18 cellular contexts compared by ENCODE assay signal in the genomic region with DNA sequence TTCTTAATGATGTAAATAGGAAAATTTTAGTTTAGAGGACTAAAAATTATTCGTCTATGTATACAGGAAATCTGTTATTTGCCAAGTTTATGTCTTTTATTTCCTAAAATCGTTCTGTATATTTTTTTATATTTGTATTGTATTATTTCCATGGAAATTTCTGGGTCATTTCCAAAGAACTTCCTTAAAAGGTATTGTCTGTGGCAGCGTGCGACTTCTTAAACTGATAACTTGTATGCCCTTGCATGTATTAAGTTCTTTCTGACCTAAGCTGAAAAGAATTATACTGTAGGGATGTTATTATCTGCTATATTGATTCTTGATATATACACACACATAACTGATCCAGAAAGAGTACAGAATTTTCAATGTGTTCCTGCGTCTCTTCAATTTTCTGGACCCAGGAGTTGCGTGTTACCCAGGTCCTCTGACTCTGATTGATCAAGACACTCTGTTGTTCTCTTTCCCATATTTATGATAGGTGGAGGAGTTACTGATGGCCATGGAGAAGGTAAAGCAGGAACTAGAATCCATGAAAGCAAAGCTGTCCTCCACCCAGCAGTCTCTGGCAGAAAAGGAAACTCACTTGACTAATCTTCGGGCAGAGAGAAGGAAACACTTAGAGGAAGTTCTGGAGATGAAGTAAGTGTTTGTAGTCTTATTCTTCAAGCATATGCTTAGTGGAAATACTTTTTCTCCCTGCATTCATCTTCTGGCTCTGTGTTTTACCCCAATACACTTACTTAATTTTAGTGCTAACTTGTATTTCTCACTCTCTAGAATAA.
DNase-seq lines count a peak whose midpoint lies in the region; TF ChIP-seq lines count a peak whose summit lies in the region.
"Had no signal": no experiment of that assay in that cellular context is flagged by ENCODE, and none has a peak within 500 bp of the region (broad histone marks: within the 10 kb centered on the region; RNA-seq: fewer than 3 reads in every experiment).

No MANE protein-coding gene starts in this region.

- H3K4ac ChIP-seq in mesenchymal stem cell (ENCODE audit: low read depth in 1 of 2, low read length in 2 of 2), result no peak overlapping the region

- H3K27ac ChIP-seq in fibroblast of lung (ENCODE audit: insufficient read depth, low read length) (no peak overlapping the region), mesenchymal stem cell (ENCODE audit: low read length, poor library complexity, severe bottlenecking) (no peak overlapping the region)
- H3K27ac ChIP-seq: parathyroid adenoma, VCaP had no signal

- H3K23ac ChIP-seq in mesenchymal stem cell (ENCODE audit: low read length in 2 of 2), result no peak overlapping the region

- peaks cover 33% of the 10 kb centered on the region for H3K4me1 Mint-ChIP-seq in CD14-positive monocyte
- H3K4me1 Mint-ChIP-seq in mesothelial cell of epicardium, result peaks cover 8% of the 10 kb centered on the region

- H4K91ac ChIP-seq in mesenchymal stem cell (ENCODE audit: low read length), result no peak overlapping the region

- TF ChIP-seq CTCF in CD14-positive monocyte (IDR thresholded peaks at IDR 0.05), result no peak
- no peak for TF ChIP-seq CTCF in NB4 (IDR thresholded peaks at IDR 0.05; ENCODE audit: low read depth, low read length)
- no peak for TF ChIP-seq CTCF in fibroblast of lung (conservative IDR thresholded peaks at IDR 0.05 in 1 of 2, IDR thresholded peaks at IDR 0.05 in 1 of 2; ENCODE audit: low read depth in 1 of 2, low read length in 2 of 2)
- TF ChIP-seq CTCF in mesothelial cell of epicardium (IDR thresholded peaks at IDR 0.05; ENCODE audit: unreplicated experiment), result no peak

- no peak overlapping the region for H2BK120ac ChIP-seq in mesenchymal stem cell (ENCODE audit: low read depth, low read length)

- H3K9ac ChIP-seq in fibroblast of lung (ENCODE audit: insufficient read depth, low read length) (no peak overlapping the region), mesenchymal stem cell (ENCODE audit: low read length) (peak overlapping the region; percentile 34)
- H3K9ac ChIP-seq: parathyroid adenoma, SK-N-SH had no signal

- H3K14ac ChIP-seq in mesenchymal stem cell (ENCODE audit: low read length in 2 of 2), result no peak overlapping the region

- no peak for TF ChIP-seq POLR2A in NB4 (IDR thresholded peaks at IDR 0.05; ENCODE audit: extremely low read depth, insufficient read length)

- DNase-seq in CD14-positive monocyte (ENCODE audit: low spot score), result no peak
- peak; percentile 33 for DNase-seq in NB4 (ENCODE audit: low read depth)
- no peak for DNase-seq in fibroblast of lung (ENCODE audit: low read depth in 2 of 2)
- DNase-seq in mesenchymal stem cell, result no peak
- DNase-seq in mesothelial cell of epicardium (ENCODE audit: low spot score in 2 of 2, unreplicated experiment in 2 of 2), result no peak
- DNase-seq in ureter (ENCODE audit: low spot score), result no peak
- DNase-seq in activated effector memory CD4-positive, alpha-beta T cell treated with Interleukin-2 at 50 U/mL for 16 hours, result no peak
- no peak for DNase-seq in DMS79 (lab: John Stamatoyannopoulos, UW)
- DNase-seq: amniotic stem cell; erythroblast; head of caudate nucleus; NCI-H345; SK-N-SH; stimulated activated CD4-positive, alpha-beta T cell treated with anti-CD3 and anti-CD28 coated beads, Interleukin-12 subunit alpha, Interleukin-12 subunit beta, amount 100 ng/mL, for 4 hours; stimulated activated naive CD8-positive, alpha-beta T cell treated with anti-CD3 and anti-CD28 coated beads, Interleukin-15, amount 100 ng/mL, for 72 hours had no signal

- H3K9me3 Mint-ChIP-seq in CD14-positive monocyte (peaks cover 0 to 2% (median 0%) of the 10 kb centered on the region in 7 donors), mesothelial cell of epicardium (peaks cover 4% of the 10 kb centered on the region)
- H3K9me3 Mint-ChIP-seq: activated T-helper 2 cell treated with anti-CD3 and anti-CD28 coated beads, Interferon-gamma antibody, Interleukin-2, Interleukin-4, amounts not matched to agents 10 μg/mL and 5 μg/mL and 100 μg/mL, durations not matched to agents 14 hours and 24 hours and 36 hours; stimulated activated naive CD8-positive, alpha-beta T cell treated with anti-CD3 and anti-CD28 coated beads, Interleukin-15, amount 100 ng/mL, for 72 hours had no signal

- no peak overlapping the region for H3K4me3 ChIP-seq in NB4 (ENCODE audit: low read depth, low read length)
- H3K4me3 ChIP-seq in fibroblast of lung (replicated peaks in 1 of 4; ENCODE audit: control extremely low read depth in 1 of 4, insufficient read depth in 1 of 4, low read depth in 3 of 4, low read length in 4 of 4), result no peak overlapping the region
- H3K4me3 ChIP-seq in mesenchymal stem cell (ENCODE audit: insufficient read depth in 1 of 2, low read depth in 1 of 2, low read length in 2 of 2), result no peak overlapping the region

- peaks cover 12 to 16% of the 10 kb centered on the region in 2 donors for H3K36me3 Mint-ChIP-seq in CD14-positive monocyte
- H3K36me3 Mint-ChIP-seq in mesothelial cell of epicardium, result peaks cover 22% of the 10 kb centered on the region

- H3K27me3 Mint-ChIP-seq in CD14-positive monocyte (ENCODE audit: low read depth in 3 of 3) (no peaks in the 10 kb centered on the region), mesothelial cell of epicardium (ENCODE audit: low read depth) (no peaks in the 10 kb centered on the region)
- H3K27me3 Mint-ChIP-seq: stimulated activated naive CD8-positive, alpha-beta T cell treated with anti-CD3 and anti-CD28 coated beads, Interleukin-15, amount 100 ng/mL, for 72 hours had no signal

- no peak overlapping the region for H3K18ac ChIP-seq in mesenchymal stem cell (ENCODE audit: low read depth in 1 of 2, low read length in 2 of 2)

- H3K27ac Mint-ChIP-seq in CD14-positive monocyte, result peak overlapping the region; percentile 62 to 90 (median 86)
- H3K27ac Mint-ChIP-seq in mesothelial cell of epicardium, result no peak overlapping the region
- H3K27ac Mint-ChIP-seq: activated T-helper 2 cell treated with anti-CD3 and anti-CD28 coated beads, Interferon-gamma antibody, Interleukin-2, Interleukin-4, amounts not matched to agents 10 μg/mL and 5 μg/mL and 100 μg/mL, durations not matched to agents 14 hours and 24 hours and 36 hours; stimulated activated naive CD8-positive, alpha-beta T cell treated with anti-CD3 and anti-CD28 coated beads, Interleukin-15, amount 100 ng/mL, for 72 hours had no signal

- H4K20me1 ChIP-seq in fibroblast of lung (ENCODE audit: control insufficient read depth, extremely low read depth, insufficient read depth, low read length), result no peaks in the 10 kb centered on the region

- H3K9me3 ChIP-seq in fibroblast of lung (ENCODE audit: control insufficient read depth, insufficient read depth, low read depth, low read length), result no peaks in the 10 kb centered on the region
- H3K9me3 ChIP-seq in mesenchymal stem cell (ENCODE audit: control insufficient read depth, low read length), result no peaks in the 10 kb centered on the region
- H3K9me3 ChIP-seq: SK-N-SH had no signal

- peak overlapping the region in 1 of 2 donors; percentile 47 for H3K4me3 Mint-ChIP-seq in CD14-positive monocyte
- no peak overlapping the region for H3K4me3 Mint-ChIP-seq in mesothelial cell of epicardium
- H3K4me3 Mint-ChIP-seq: stimulated activated naive CD8-positive, alpha-beta T cell treated with anti-CD3 and anti-CD28 coated beads, Interleukin-15, amount 100 ng/mL, for 72 hours had no signal

- no peak overlapping the region for H2BK5ac ChIP-seq in mesenchymal stem cell (ENCODE audit: low read depth, low read length, poor library complexity, severe bottlenecking)

- no peaks in the 10 kb centered on the region for H3K79me2 ChIP-seq in fibroblast of lung (ENCODE audit: control insufficient read depth, insufficient read depth, low read length)

- H3K36me3 ChIP-seq in fibroblast of lung (ENCODE audit: control insufficient read depth, insufficient read depth, low read length), result no peaks in the 10 kb centered on the region
- peaks cover 0 to 12% of the 10 kb centered on the region in 2 experiments for H3K36me3 ChIP-seq in mesenchymal stem cell (ENCODE audit: control insufficient read depth in 1 of 2, insufficient read depth in 2 of 2, low read depth in 1 of 2, low read length in 2 of 2)

- intact Hi-C loops in CD14-positive monocyte (cut with micrococcal nuclease), result no loop called here

- H3K4me2 ChIP-seq in fibroblast of lung (ENCODE audit: extremely low read depth, insufficient read depth, low read length), result peak overlapping the region; percentile 45
- H3K4me2 ChIP-seq in mesenchymal stem cell (ENCODE audit: low read length, poor library complexity, severe bottlenecking), result no peak overlapping the region
- H3K4me2 ChIP-seq: SK-N-SH had no signal

- H3K79me1 ChIP-seq in mesenchymal stem cell (replicated peaks; ENCODE audit: low read length, poor library complexity, severe bottlenecking), result peaks cover 4% of the 10 kb centered on the region

- H3K4me1 ChIP-seq in fibroblast of lung (ENCODE audit: control insufficient read depth, extremely low read depth, insufficient read depth, low read length), result no peaks in the 10 kb centered on the region
- no peaks in the 10 kb centered on the region for H3K4me1 ChIP-seq in mesenchymal stem cell (ENCODE audit: control insufficient read depth, insufficient read depth, low read depth, low read length)
- H3K4me1 ChIP-seq: parathyroid adenoma had no signal

- WGBS in mesenchymal stem cell, result 87% methylated on average over 3 of the region's 7 CpGs

- H2AK5ac ChIP-seq in mesenchymal stem cell (ENCODE audit: low read length, severe bottlenecking), result no peak overlapping the region

- H2AFZ ChIP-seq in fibroblast of lung (ENCODE audit: low read length) (no peak overlapping the region), mesenchymal stem cell (ENCODE audit: low read depth, low read length) (no peak overlapping the region)
- H2AFZ ChIP-seq: parathyroid adenoma had no signal

- H3K27me3 ChIP-seq in fibroblast of lung (ENCODE audit: control insufficient read depth, insufficient read depth, low read length), result no peaks in the 10 kb centered on the region
- no peaks in the 10 kb centered on the region for H3K27me3 ChIP-seq in mesenchymal stem cell (ENCODE audit: control insufficient read depth in 1 of 2, insufficient read depth in 1 of 2, low read length in 2 of 2)

- no peak overlapping the region for H2BK12ac ChIP-seq in mesenchymal stem cell (ENCODE audit: low read length in 2 of 2)

- no peak overlapping the region for H4K8ac ChIP-seq in mesenchymal stem cell (ENCODE audit: low read length)

- H2BK15ac ChIP-seq in mesenchymal stem cell (ENCODE audit: low read depth, poor library complexity, severe bottlenecking), result no peak overlapping the region
